1 cellular context compared by ENCODE assay signal in genomic region chr3:42613462-42613861, GRCh38.
TF ChIP-seq lines count a peak whose summit lies in the region.

No MANE protein-coding gene starts in this region.

TF ChIP-seq in HepG2, 621 proteins besides CTCF, POLR2A, EP300 and RAD21:
- TF ChIP-seq PHF20 (CRISPR knock-in tag; IDR thresholded peaks at IDR 0.05) (no peak), ZBTB43 (CRISPR knock-in tag; conservative IDR thresholded peaks at IDR 0.05) (no peak), REPIN1 (CRISPR knock-in tag; IDR thresholded peaks at IDR 0.05; ENCODE audit: borderline replicate concordance, low read depth) (no peak), THAP9 (CRISPR knock-in tag; IDR thresholded peaks at IDR 0.05; ENCODE audit: borderline replicate concordance) (no peak), ARID3A (IDR thresholded peaks at IDR 0.05; ENCODE audit: low read depth, low read length) (peak; percentile 82)
